Comparison of ENCODE assay signal across 28 cellular contexts in the genomic region with DNA sequence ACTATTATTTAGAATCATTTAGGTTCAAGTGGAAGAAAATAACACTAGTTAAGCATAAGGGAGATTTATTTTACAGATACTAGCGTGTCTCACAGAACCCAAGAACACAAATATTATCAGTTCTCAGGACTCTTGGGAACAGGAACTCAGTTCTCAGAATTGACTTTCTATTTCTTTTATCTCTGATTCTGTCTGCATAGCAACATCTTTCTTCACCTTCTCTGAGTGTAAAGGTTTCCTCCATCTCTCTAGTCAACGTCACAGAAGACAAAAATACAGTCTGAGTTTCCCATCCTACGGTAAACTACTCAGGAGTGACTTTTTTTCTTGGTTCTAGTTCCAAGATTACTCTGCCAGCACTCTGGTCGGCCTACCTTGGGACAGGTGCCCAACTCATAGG.
DNase-seq lines count a peak whose midpoint lies in the region; ATAC-seq and TF ChIP-seq lines count a peak whose summit lies in the region.
"Had no signal": no experiment of that assay in that cellular context is flagged by ENCODE, and none has a peak within 500 bp of the region (broad histone marks: within the 10 kb centered on the region; RNA-seq: fewer than 3 reads in every experiment).

No MANE protein-coding gene starts in this region.

- H3K4me1 Mint-ChIP-seq in CD4-positive, CD25-positive, alpha-beta regulatory T cell, result peaks cover 15 to 63% (median 43%) of the 10 kb centered on the region in 4 donors
- peaks cover 24% of the 10 kb centered on the region for H3K4me1 Mint-ChIP-seq in T-helper 2 cell treated with Interferon-gamma antibody and Interleukin-4, amounts not matched to agents 5 μg/mL and 100 μg/mL, for 36 hours (ENCODE audit: low read depth)
- H3K4me1 Mint-ChIP-seq in central memory CD8-positive, alpha-beta T cell, result peaks cover 39% of the 10 kb centered on the region
- H3K4me1 Mint-ChIP-seq: activated B cell treated with CpG ODN at 0.5 μM for 24 hours, memory B cell had no signal

- H3K27me3 ChIP-seq in CD4-positive, CD25-positive, alpha-beta regulatory T cell (ENCODE audit: control insufficient read depth, insufficient read depth, low read length), result no peaks in the 10 kb centered on the region
- no peaks in the 10 kb centered on the region for H3K27me3 ChIP-seq in transverse colon
- H3K27me3 ChIP-seq: heart left ventricle, sigmoid colon, tibial artery had no signal

- H3K36me3 Mint-ChIP-seq in CD4-positive, CD25-positive, alpha-beta regulatory T cell, result no peaks in the 10 kb centered on the region
- no peaks in the 10 kb centered on the region for H3K36me3 Mint-ChIP-seq in T-helper 2 cell treated with Interferon-gamma antibody and Interleukin-4, amounts not matched to agents 5 μg/mL and 100 μg/mL, for 36 hours (ENCODE audit: low read depth)
- H3K36me3 Mint-ChIP-seq in central memory CD8-positive, alpha-beta T cell (ENCODE audit: insufficient read depth), result peaks cover 1% of the 10 kb centered on the region
- H3K36me3 Mint-ChIP-seq: memory B cell had no signal

- no peak for TF ChIP-seq EP300 in transverse colon (IDR thresholded peaks at IDR 0.05; ENCODE audit: low read depth)

- peak overlapping the region; percentile 62 for H3K27ac ChIP-seq in CD4-positive, CD25-positive, alpha-beta regulatory T cell (ENCODE audit: insufficient read depth, low read length, poor library complexity, severe bottlenecking)
- no peak overlapping the region for H3K27ac ChIP-seq in transverse colon
- H3K27ac ChIP-seq: 22Rv1, neutrophil, RWPE1, sigmoid colon, tibial artery had no signal

- H3K27ac Mint-ChIP-seq in CD4-positive, CD25-positive, alpha-beta regulatory T cell, result peak overlapping the region; percentile 87 to 99 (median 88)
- H3K27ac Mint-ChIP-seq in T-helper 2 cell treated with Interferon-gamma antibody and Interleukin-4, amounts not matched to agents 5 μg/mL and 100 μg/mL, for 36 hours, result peak overlapping the region; percentile 4
- H3K27ac Mint-ChIP-seq in central memory CD8-positive, alpha-beta T cell (ENCODE audit: low read depth), result peak overlapping the region; percentile 63
- H3K27ac Mint-ChIP-seq: activated B cell treated with CpG ODN at 0.5 μM for 24 hours; memory B cell; progenitor cell of endocrine pancreas; stimulated activated naive CD8-positive, alpha-beta T cell treated with anti-CD3 and anti-CD28 coated beads, Interleukin-15, Interleukin-2, amounts not matched to agents 100 ng/mL and 50 ng/mL, for 24 hours had no signal

- TF ChIP-seq POLR2A in transverse colon (IDR thresholded peaks at IDR 0.05), result no peak

- in situ Hi-C loops in transverse colon (cut with MboI; ENCODE audit: low pct_ligation_motif_present in 1 of 4, low pct_unique_long_range_greater_than_20kb in 1 of 4, low sequenced_read_pairs in 3 of 4), result loop anchor here in 3 of 4 donors (25.0 kb wide), 2 partner anchors 517 to 1392 kb away; no protein-coding TSS in a partner anchor

- H3K4me3 Mint-ChIP-seq in CD4-positive, CD25-positive, alpha-beta regulatory T cell, result peak overlapping the region; percentile 68 to 80 (median 74)
- H3K4me3 Mint-ChIP-seq in T-helper 2 cell treated with Interferon-gamma antibody and Interleukin-4, amounts not matched to agents 5 μg/mL and 100 μg/mL, for 36 hours, result peak overlapping the region; percentile 30
- H3K4me3 Mint-ChIP-seq in central memory CD8-positive, alpha-beta T cell, result no peak overlapping the region
- H3K4me3 Mint-ChIP-seq: activated B cell treated with CpG ODN at 0.5 μM for 24 hours; memory B cell; stimulated activated naive CD8-positive, alpha-beta T cell treated with anti-CD3 and anti-CD28 coated beads, Interleukin-15, Interleukin-2, amounts not matched to agents 100 ng/mL and 50 ng/mL, for 24 hours had no signal

- 48 to 85% methylated on average over 3 to 4 of the region's 4 CpGs for WGBS in transverse colon (ENCODE audit: low coverage in 1 of 2), 2 donors

- TF ChIP-seq CTCF in transverse colon (IDR thresholded peaks at IDR 0.05), result no peak

- DNase-seq in NCI-H2227 (lab: John Stamatoyannopoulos, UW; ENCODE audit: unreplicated experiment), result peak; percentile 50
- DNase-seq in NCI-H2227 treated with DMSO at 0.1 percent for 48 hours (lab: John Stamatoyannopoulos, UW), result no peak
- peak in 2 of 3 donors; percentile 24 to 83 for DNase-seq in CD4-positive, CD25-positive, alpha-beta regulatory T cell
- DNase-seq in T-helper 2 cell treated with Interferon-gamma antibody and Interleukin-4, amounts not matched to agents 5 μg/mL and 100 μg/mL, for 36 hours (ENCODE audit: low spot score), result no peak
- no peak for DNase-seq in central memory CD8-positive, alpha-beta T cell (ENCODE audit: low spot score in 2 of 2)
- no peak for DNase-seq in transverse colon
- no peak for DNase-seq in NCI-H82 (lab: John Stamatoyannopoulos, UW)
- DNase-seq: activated B cell treated with CpG ODN at 0.5 μM for 24 hours, cerebellar nuclear complex, foreskin fibroblast, GF-D8, heart left ventricle, IMR-90, left cardiac atrium, NCI-H1092 treated with DMSO at 0.1 percent for 48 hours, NCI-H1930, NCI-H226, sigmoid colon, SK-N-SH, T-helper 9 cell, tibial artery had no signal

- no peaks in the 10 kb centered on the region for H3K9me3 ChIP-seq in CD4-positive, CD25-positive, alpha-beta regulatory T cell (ENCODE audit: control insufficient read depth in 2 of 2, low read length in 2 of 2)
- H3K9me3 ChIP-seq in transverse colon, result no peaks in the 10 kb centered on the region
- H3K9me3 ChIP-seq: neutrophil, sigmoid colon, SK-N-SH, tibial artery had no signal

- intact Hi-C loops in transverse colon (cut with DNase I; ENCODE audit: low total_unique reads), result no loop called here

- H3K9me3 Mint-ChIP-seq in CD4-positive, CD25-positive, alpha-beta regulatory T cell, result peaks cover 0 to 15% (median 3%) of the 10 kb centered on the region in 7 donors
- no peaks in the 10 kb centered on the region for H3K9me3 Mint-ChIP-seq in T-helper 2 cell treated with Interferon-gamma antibody and Interleukin-4, amounts not matched to agents 5 μg/mL and 100 μg/mL, for 36 hours
- H3K9me3 Mint-ChIP-seq in central memory CD8-positive, alpha-beta T cell, result no peaks in the 10 kb centered on the region
- H3K9me3 Mint-ChIP-seq: activated B cell treated with CpG ODN at 0.5 μM for 24 hours had no signal

- peak overlapping the region; percentile 65 for H3K4me3 ChIP-seq in CD4-positive, CD25-positive, alpha-beta regulatory T cell (ENCODE audit: low read depth, low read length)
- H3K4me3 ChIP-seq in transverse colon, result no peak overlapping the region
- H3K4me3 ChIP-seq: heart left ventricle, sigmoid colon, tibial artery had no signal

- peaks cover 6% of the 10 kb centered on the region for H3K27me3 Mint-ChIP-seq in CD4-positive, CD25-positive, alpha-beta regulatory T cell
- peaks cover 63% of the 10 kb centered on the region for H3K27me3 Mint-ChIP-seq in T-helper 2 cell treated with Interferon-gamma antibody and Interleukin-4, amounts not matched to agents 5 μg/mL and 100 μg/mL, for 36 hours (ENCODE audit: low read depth)
- no peaks in the 10 kb centered on the region for H3K27me3 Mint-ChIP-seq in central memory CD8-positive, alpha-beta T cell
- H3K27me3 Mint-ChIP-seq: progenitor cell of endocrine pancreas; stimulated activated naive CD8-positive, alpha-beta T cell treated with anti-CD3 and anti-CD28 coated beads, Interleukin-15, Interleukin-2, amounts not matched to agents 100 ng/mL and 50 ng/mL, for 24 hours had no signal

- no peaks in the 10 kb centered on the region for H3K36me3 ChIP-seq in CD4-positive, CD25-positive, alpha-beta regulatory T cell (ENCODE audit: control insufficient read depth, insufficient read depth, low read length)
- H3K36me3 ChIP-seq in transverse colon, result no peaks in the 10 kb centered on the region
- H3K36me3 ChIP-seq: heart left ventricle, neutrophil, sigmoid colon, tibial artery had no signal

- H3K4me1 ChIP-seq in CD4-positive, CD25-positive, alpha-beta regulatory T cell (ENCODE audit: control insufficient read depth, insufficient read depth, low read length, poor library complexity, severe bottlenecking), result peaks cover 18% of the 10 kb centered on the region
- no peaks in the 10 kb centered on the region for H3K4me1 ChIP-seq in transverse colon
- H3K4me1 ChIP-seq: heart left ventricle, sigmoid colon, tibial artery had no signal

- ATAC-seq in CD4-positive, CD25-positive, alpha-beta regulatory T cell (ENCODE audit: low read depth in 2 of 2), result peak; percentile 78 to 83
- peak; percentile 28 for ATAC-seq in central memory CD8-positive, alpha-beta T cell (replicated peaks; ENCODE audit: extremely low read depth, poor library complexity, severe bottlenecking)
- no peak for ATAC-seq in HG02763 (IDR thresholded peaks at IDR 0.05; ENCODE audit: unreplicated experiment)
- ATAC-seq: heart left ventricle, left cardiac atrium had no signal

Comparison
In these comparisons a context has a peak if more than half of its experiments do, and no peak if none do; other contexts are left out.
1. DNase-seq: peak in NCI-H2227 (single experiment) and CD4-positive, CD25-positive, alpha-beta regulatory T cell (2 of 3); none in NCI-H2227 treated with DMSO at 0.1 percent for 48 hours (single experiment), T-helper 2 cell treated with Interferon-gamma antibody and Interleukin-4, amounts not matched to agents 5 μg/mL and 100 μg/mL, for 36 hours (single experiment), central memory CD8-positive, alpha-beta T cell (0 of 2), transverse colon (single experiment) and NCI-H82 (single experiment).
2. H3K27ac Mint-ChIP-seq: peak in every context shown above with its lines; median percentile 88 in CD4-positive, CD25-positive, alpha-beta regulatory T cell; 63 in central memory CD8-positive, alpha-beta T cell; 4 in T-helper 2 cell treated with Interferon-gamma antibody and Interleukin-4, amounts not matched to agents 5 μg/mL and 100 μg/mL, for 36 hours.